Comparison of ENCODE assay signal across 8 cellular contexts in the genomic region with DNA sequence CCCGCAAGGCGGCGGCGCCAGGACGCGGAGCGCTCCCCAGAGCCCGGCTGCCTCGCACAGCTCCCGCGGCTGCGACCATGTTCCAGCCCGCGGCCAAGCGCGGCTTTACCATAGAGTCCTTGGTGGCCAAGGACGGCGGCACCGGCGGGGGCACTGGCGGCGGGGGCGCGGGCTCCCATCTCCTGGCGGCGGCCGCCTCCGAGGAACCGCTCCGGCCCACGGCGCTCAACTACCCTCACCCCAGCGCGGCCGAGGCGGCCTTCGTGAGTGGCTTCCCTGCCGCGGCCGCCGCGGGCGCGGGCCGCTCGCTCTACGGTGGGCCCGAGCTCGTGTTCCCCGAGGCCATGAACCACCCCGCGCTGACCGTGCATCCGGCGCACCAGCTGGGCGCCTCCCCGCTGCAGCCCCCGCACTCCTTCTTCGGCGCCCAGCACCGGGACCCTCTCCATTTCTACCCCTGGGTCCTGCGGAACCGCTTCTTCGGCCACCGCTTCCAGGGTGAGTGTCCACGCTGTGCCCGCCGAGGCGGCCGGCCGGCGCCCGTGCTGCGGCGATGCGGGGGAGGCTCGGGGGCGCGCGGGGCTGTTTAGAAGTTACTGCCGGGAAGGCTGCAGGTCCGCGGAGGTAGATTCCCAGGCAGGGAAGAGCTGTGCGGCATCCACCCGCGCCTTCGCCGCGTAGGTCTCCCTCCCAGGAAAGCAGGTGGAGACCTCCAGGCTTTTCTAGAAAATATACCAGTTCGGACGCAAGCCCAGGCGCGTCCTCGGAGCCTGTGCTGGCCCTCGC. TPM values are rescaled to one million over a fixed set of nuclear protein-coding genes. Genes with fewer than 3 reads are reported as not detected.
A peak's percentile ranks its signal among the peaks of the same experiment; 100 is the strongest.
DNase-seq lines count a peak whose midpoint lies in the region; ATAC-seq and TF ChIP-seq lines count a peak whose summit lies in the region.

No MANE protein-coding gene starts in this region.

- WGBS in endodermal cell (ENCODE audit: insufficient coverage in 1 of 2, insufficient read length in 1 of 2), 2 experiments, result 0% methylated on average over 50 to 95 of the region's 95 CpGs
- WGBS in sigmoid colon, 2 donors, result 1 to 2% methylated on average over 95 of the region's 95 CpGs

- H3K4me3 ChIP-seq in NB4 (ENCODE audit: low read depth, low read length) (no peak overlapping the region), endodermal cell (ENCODE audit: low read length) (peak overlapping the region; percentile 35), sigmoid colon (peak overlapping the region in 3 of 4 donors; percentile 28 to 44 (median 41))

- no peak for TF ChIP-seq EP300 in sigmoid colon (IDR thresholded peaks at IDR 0.05)

- POLR2A ChIA-PET in RWPE1 (lab: Yijun Ruan, JAX; ENCODE audit: low non-redundant PET), result no interaction called here

- peak; percentile 31 for DNase-seq in activated CD4-positive, CD25-positive, alpha-beta regulatory T cell treated with anti-CD3 and anti-CD28 coated beads, Interleukin-2, amount 50 U/mL, for 72 hours
- peak; percentile 23 for DNase-seq in NB4 (ENCODE audit: low read depth)
- peak; percentile 84 for DNase-seq in endodermal cell
- DNase-seq in sigmoid colon, result peak; percentile 55
- DNase-seq in RWPE1 (ENCODE audit: low spot score), result no peak

- H3K27me3 Mint-ChIP-seq in endodermal cell (ENCODE audit: insufficient read depth), result peaks cover 43% of the 10 kb centered on the region

- H3K36me3 ChIP-seq in endodermal cell (ENCODE audit: control insufficient read depth, insufficient read depth, low read length) (no peaks in the 10 kb centered on the region), sigmoid colon (no peaks in the 10 kb centered on the region)

- TF ChIP-seq POLR2A in NB4 (IDR thresholded peaks at IDR 0.05; ENCODE audit: extremely low read depth, insufficient read length) (no peak), sigmoid colon (IDR thresholded peaks at IDR 0.05) (no peak)

- H3K36me3 Mint-ChIP-seq in endodermal cell (ENCODE audit: low read depth), result no peaks in the 10 kb centered on the region

- H3K27ac ChIP-seq in endodermal cell (ENCODE audit: low read depth, low read length) (no peak overlapping the region), sigmoid colon (no peak overlapping the region), RWPE1 (no peak overlapping the region)

- H3K4me1 ChIP-seq in endodermal cell (ENCODE audit: control insufficient read depth, insufficient read depth, low read length), result peaks cover 21% of the 10 kb centered on the region
- H3K4me1 ChIP-seq in sigmoid colon, result peaks cover 3 to 58% (median 51%) of the 10 kb centered on the region in 4 donors

- ATAC-seq in activated CD4-positive, CD25-positive, alpha-beta regulatory T cell treated with anti-CD3 and anti-CD28 coated beads, Interleukin-2, amount 50 U/mL, for 24 hours, result no peak
- ATAC-seq in HG03097 (IDR thresholded peaks at IDR 0.05; ENCODE audit: low FRiP score, unreplicated experiment), result no peak
- no peak for ATAC-seq in HG02973 (IDR thresholded peaks at IDR 0.05; ENCODE audit: unreplicated experiment)

- intact Hi-C loops in sigmoid colon (cut with DNase I), result no loop called here

- H3K27ac Mint-ChIP-seq in endodermal cell, result no peak overlapping the region

- CTCF ChIA-PET in RWPE1 (lab: Yijun Ruan, JAX), result interaction anchor here (0.6 to 5.4 kb wide), 4 partner anchors 11 to 56 kb away, joined by 4 to 21 read pairs (median 7); a partner anchor contains a TSS

- TF ChIP-seq CTCF in NB4 (IDR thresholded peaks at IDR 0.05; ENCODE audit: low read depth, low read length) (no peak), endodermal cell (conservative IDR thresholded peaks at IDR 0.05) (no peak), sigmoid colon (IDR thresholded peaks at IDR 0.05) (no peak), RWPE1 (conservative IDR thresholded peaks at IDR 0.05; ENCODE audit: low read depth) (no peak)

- no peak overlapping the region for H3K9ac ChIP-seq in endodermal cell (ENCODE audit: extremely low read depth, low read length, poor library complexity, severe bottlenecking)

- H3K4me3 Mint-ChIP-seq in endodermal cell, result peak overlapping the region; percentile 49

- H3K9me3 Mint-ChIP-seq in endodermal cell, result peaks cover 8% of the 10 kb centered on the region

- peaks cover 100% of the 10 kb centered on the region for H3K27me3 ChIP-seq in endodermal cell (ENCODE audit: control insufficient read depth, insufficient read depth, low read length, poor library complexity, severe bottlenecking)
- H3K27me3 ChIP-seq in sigmoid colon, result peaks cover 73 to 100% (median 98%) of the 10 kb centered on the region in 3 donors

- H3K4me1 Mint-ChIP-seq in endodermal cell, result peaks cover 22% of the 10 kb centered on the region

- H3K9me3 ChIP-seq in endodermal cell (ENCODE audit: control insufficient read depth, low read length) (no peaks in the 10 kb centered on the region), sigmoid colon (no peaks in the 10 kb centered on the region)

RNA-seq across cellular contexts. Expression of a gene that starts 0.7 kb away (rescaled TPM):
- total RNA-seq in endodermal cell (1 to 10 TPM in 1 of 2 donors, under 1 TPM in 1; 0.35 to 1.1 TPM), sigmoid colon (not detected)
- polyA plus RNA-seq in endodermal cell (2013, experiment 1 of 2), result 0.25 TPM
- 0.17 TPM for polyA plus RNA-seq in endodermal cell (2013, experiment 2 of 2)
- 1 to 10 TPM in 1 of 3 donors, under 1 TPM in 2; 0.60 to 1.4 (median 0.71) TPM for polyA plus RNA-seq in sigmoid colon

RNA-seq across cellular contexts. Expression of a gene that starts 30.9 kb away (rescaled TPM):
- total RNA-seq in endodermal cell (10 to 100 TPM; 13.7 to 15.2 TPM), sigmoid colon (10 to 100 TPM; 31.0 to 51.8 (median 37.6) TPM)
- 2.5 TPM for polyA plus RNA-seq in endodermal cell (2013, experiment 1 of 2)
- polyA plus RNA-seq in endodermal cell (2013, experiment 2 of 2), result 1.7 TPM
- polyA plus RNA-seq in sigmoid colon, result 10 to 100 TPM; 46.1 to 69.8 (median 58.9) TPM
